ENCODE assay signal across 10 cellular contexts in the genomic region with DNA sequence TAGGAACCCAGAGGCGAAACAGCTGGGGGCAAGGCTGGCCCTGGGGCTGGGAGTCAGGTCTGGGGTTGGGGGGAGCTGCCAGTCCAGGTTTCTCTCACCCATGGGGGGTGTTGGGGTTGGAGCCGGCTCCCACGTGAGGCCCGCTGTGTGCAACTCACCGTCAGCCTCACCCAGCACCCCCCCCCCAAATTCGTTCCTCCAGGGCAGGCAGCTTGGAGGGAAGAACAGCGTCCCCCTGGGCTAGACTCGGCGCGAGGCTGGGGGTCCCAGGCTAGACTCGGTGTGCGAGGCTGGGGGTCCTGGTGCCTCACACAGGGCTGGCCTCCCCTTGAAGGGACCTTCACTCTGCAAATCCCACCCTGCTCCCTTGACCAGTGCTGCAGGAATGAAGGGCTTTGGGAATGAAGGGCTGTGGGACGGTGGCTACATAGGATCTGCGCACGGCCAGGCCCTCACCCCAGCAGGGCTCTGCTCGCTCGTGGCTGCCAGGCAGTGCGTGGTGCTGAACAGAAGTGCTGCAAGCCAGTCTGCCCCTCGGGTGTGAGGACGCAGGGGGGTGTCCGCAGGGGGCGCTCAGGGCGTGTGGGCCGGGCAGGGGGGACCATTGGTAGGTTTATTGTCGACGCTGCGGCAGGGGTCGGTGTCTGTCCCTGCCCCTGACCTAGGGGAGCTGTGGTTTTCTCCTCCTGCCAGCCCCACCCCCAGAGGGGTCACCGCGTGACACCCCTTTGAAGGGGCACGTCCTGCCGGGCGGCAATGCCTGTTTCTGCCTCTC.
"Had no signal": no experiment of that assay in that cellular context is flagged by ENCODE, and none has a peak within 500 bp of the region (broad histone marks: within the 10 kb centered on the region; RNA-seq: fewer than 3 reads in every experiment).

No MANE protein-coding gene starts in this region.

- H3K27ac ChIP-seq: epithelial cell of prostate had no signal

- H3K36me3 Mint-ChIP-seq: natural killer cell, type B pancreatic cell had no signal

- H3K27ac Mint-ChIP-seq: activated naive CD4-positive, alpha-beta T cell treated with anti-CD3 and anti-CD28 coated beads, Interleukin-2, amount 10 ng/mL, durations not matched to agents 7 days and 5 days; stimulated activated naive CD8-positive, alpha-beta T cell treated with anti-CD3 and anti-CD28 coated beads, Interleukin-15, Interleukin-2, amounts not matched to agents 100 ng/mL and 50 ng/mL, for 24 hours; type B pancreatic cell had no signal

- H3K27me3 Mint-ChIP-seq: stimulated activated naive CD8-positive, alpha-beta T cell treated with anti-CD3 and anti-CD28 coated beads, Interleukin-15, Interleukin-2, amounts not matched to agents 100 ng/mL and 50 ng/mL, for 24 hours; type B pancreatic cell had no signal

- H3K9me3 Mint-ChIP-seq: activated naive CD4-positive, alpha-beta T cell treated with anti-CD3 and anti-CD28 coated beads, Interleukin-2, amount 10 ng/mL, durations not matched to agents 7 days and 5 days; natural killer cell; stimulated activated naive CD8-positive, alpha-beta T cell treated with anti-CD3 and anti-CD28 coated beads, Interleukin-15, Interleukin-2, amounts not matched to agents 100 ng/mL and 50 ng/mL, for 24 hours; type B pancreatic cell had no signal

- DNase-seq: activated naive CD4-positive, alpha-beta T cell treated with anti-CD3 and anti-CD28 coated beads, Interleukin-2, amount 10 ng/mL, durations not matched to agents 7 days and 5 days; activated T-cell treated with anti-CD3 and anti-CD28 coated beads for 4 hours; foreskin melanocyte; mesendoderm; natural killer cell; small intestine; stimulated activated CD4-positive, alpha-beta T cell treated with anti-CD3 and anti-CD28 coated beads, Interleukin-4, amount 100 ng/mL, for 24 hours had no signal

- H3K4me3 Mint-ChIP-seq: activated naive CD4-positive, alpha-beta T cell treated with anti-CD3 and anti-CD28 coated beads, Interleukin-2, amount 10 ng/mL, durations not matched to agents 7 days and 5 days; natural killer cell; stimulated activated naive CD8-positive, alpha-beta T cell treated with anti-CD3 and anti-CD28 coated beads, Interleukin-15, Interleukin-2, amounts not matched to agents 100 ng/mL and 50 ng/mL, for 24 hours; type B pancreatic cell had no signal

- FAIRE-seq: small intestine had no signal

- H3K4me1 Mint-ChIP-seq: activated naive CD4-positive, alpha-beta T cell treated with anti-CD3 and anti-CD28 coated beads, Interleukin-2, amount 10 ng/mL, durations not matched to agents 7 days and 5 days had no signal
